ENCODE assay signal across 19 cellular contexts in genomic region chr19:10935371-10936059, GRCh38. TPM values are rescaled to one million over a fixed set of nuclear protein-coding genes. Genes with fewer than 3 reads are reported as not detected.
DNase-seq lines count a peak whose midpoint lies in the region; ATAC-seq, FAIRE-seq and TF ChIP-seq lines count a peak whose summit lies in the region.
"Had no signal": no experiment of that assay in that cellular context is flagged by ENCODE, and none has a peak within 500 bp of the region (broad histone marks: within the 10 kb centered on the region; RNA-seq: fewer than 3 reads in every experiment).

No MANE protein-coding gene starts in this region.

- no peak overlapping the region for H2BK15ac ChIP-seq in H9 (ENCODE audit: low read depth, low read length)

- H3K27me3 ChIP-seq in H9 (ENCODE audit: insufficient read depth, low read length) (no peaks in the 10 kb centered on the region), astrocyte (ENCODE audit: insufficient read depth, low read length) (no peaks in the 10 kb centered on the region)

- no peak overlapping the region for H3K14ac ChIP-seq in H9 (ENCODE audit: insufficient read depth, low read length)

- no peak overlapping the region for H2AFZ ChIP-seq in H9 (ENCODE audit: low read length)
- H2AFZ ChIP-seq in astrocyte (ENCODE audit: low read depth, low read length): no peak overlapping the region

- no peak overlapping the region for H3K18ac ChIP-seq in H9 (ENCODE audit: insufficient read length, low read depth, low read length)

- H3K36me3 Mint-ChIP-seq in H9 (ENCODE audit: insufficient read depth in 1 of 3, low read depth in 3 of 3) (peaks cover 0 to 10% (median 8%) of the 10 kb centered on the region in 3 experiments; a peak in 4 of 7 replicates), astrocyte (ENCODE audit: low read depth, unreplicated experiment) (no peaks in the 10 kb centered on the region), osteocyte (ENCODE audit: unreplicated experiment) (peaks cover 1% of the 10 kb centered on the region)

- intact Hi-C loops in left colon (cut with DNase I, micrococcal nuclease): no loop called here

- H3K79me2 ChIP-seq in H9 (ENCODE audit: insufficient read depth, low read length) (no peaks in the 10 kb centered on the region), astrocyte (ENCODE audit: insufficient read depth, low read length) (peaks cover 19% of the 10 kb centered on the region)

- no peak overlapping the region for H2BK5ac ChIP-seq in H9 (ENCODE audit: insufficient read length, low read length)

- TF ChIP-seq CTCF in H9 (conservative IDR thresholded peaks at IDR 0.05): no peak
- no peak for TF ChIP-seq CTCF in astrocyte (IDR thresholded peaks at IDR 0.05; ENCODE audit: insufficient read depth, low read depth, low read length)
- TF ChIP-seq CTCF in osteocyte (IDR thresholded peaks at IDR 0.05): no peak
- no peak for TF ChIP-seq CTCF in D721Med (IDR thresholded peaks at IDR 0.05; ENCODE audit: insufficient read depth, missing control alignments)

- H3K27me3 Mint-ChIP-seq in H9 (ENCODE audit: low read depth) (no peaks in the 10 kb centered on the region), astrocyte (ENCODE audit: low read depth, unreplicated experiment) (no peaks in the 10 kb centered on the region), osteocyte (ENCODE audit: unreplicated experiment) (no peaks in the 10 kb centered on the region)

- H3K4me3 Mint-ChIP-seq in H9 (peak overlapping the region in 1 of 2 experiments; percentile 60; a peak in 2 of 5 replicates), astrocyte (ENCODE audit: unreplicated experiment) (peak overlapping the region; percentile 62), osteocyte (ENCODE audit: unreplicated experiment) (no peak overlapping the region)
- H3K4me3 Mint-ChIP-seq: CD14-positive monocyte had no signal

- H3K9ac ChIP-seq in H9 (ENCODE audit: extremely low read depth, insufficient read length, low read length) (no peak overlapping the region), astrocyte (ENCODE audit: low read length) (no peak overlapping the region)

- H2BK20ac ChIP-seq in H9 (ENCODE audit: low read depth, low read length, poor library complexity, severe bottlenecking): no peak overlapping the region

- no peaks in the 10 kb centered on the region for H3K9me3 ChIP-seq in H9 (ENCODE audit: control insufficient read depth, low read depth, low read length)
- H3K9me3 ChIP-seq in astrocyte (ENCODE audit: insufficient read depth, low read depth, low read length): no peaks in the 10 kb centered on the region

- H3K4me2 ChIP-seq in H9 (ENCODE audit: insufficient read depth, insufficient read length, low read length) (no peak overlapping the region), astrocyte (ENCODE audit: low read length) (no peak overlapping the region)

- no peak overlapping the region for H4K91ac ChIP-seq in H9 (ENCODE audit: insufficient read length, low read depth, low read length)

- no peaks in the 10 kb centered on the region for H4K20me1 ChIP-seq in H9 (ENCODE audit: control insufficient read depth, insufficient read depth, insufficient read length)
- peaks cover 19% of the 10 kb centered on the region for H4K20me1 ChIP-seq in astrocyte (ENCODE audit: insufficient read depth, low read length)

- no peak overlapping the region for H3K23ac ChIP-seq in H9 (ENCODE audit: insufficient read length, low read depth, low read length)

- no CpG with 5 or more reads among the region's 9 CpGs for WGBS in H9 (ENCODE audit: extremely low coverage, insufficient read length, low lambda C conversion rate)

- H4K5ac ChIP-seq in H9 (ENCODE audit: insufficient read length, low read depth, low read length): no peak overlapping the region

- no peak overlapping the region for H2AK5ac ChIP-seq in H9 (ENCODE audit: insufficient read length, low read length)

- no peak overlapping the region for H3K56ac ChIP-seq in H9 (ENCODE audit: insufficient read length, low read depth, low read length)

- H3K27ac ChIP-seq in H9 (ENCODE audit: insufficient read length, low read depth, low read length) (no peak overlapping the region), astrocyte (ENCODE audit: low read depth, low read length) (no peak overlapping the region)

- ATAC-seq in GM21576 (IDR thresholded peaks at IDR 0.05; ENCODE audit: unreplicated experiment): no peak
- no peak for ATAC-seq in left colon
- ATAC-seq: PC-3 had no signal

- peaks cover 4% of the 10 kb centered on the region for H3K36me3 ChIP-seq in astrocyte (ENCODE audit: insufficient read depth, low read length)

- H3K4ac ChIP-seq in H9 (ENCODE audit: low read depth, low read length): no peak overlapping the region

- H4K8ac ChIP-seq in H9 (replicated peaks; ENCODE audit: insufficient read length, low read depth, low read length): no peak overlapping the region

- no peaks in the 10 kb centered on the region for H3K23me2 ChIP-seq in H9 (ENCODE audit: insufficient read length, low read depth, low read length, poor library complexity, severe bottlenecking)

- no peak overlapping the region for H2BK120ac ChIP-seq in H9 (ENCODE audit: low read depth, low read length, poor library complexity, severe bottlenecking)

- DNase-seq in H9: no peak
- DNase-seq in OCI-M2 (lab: John Stamatoyannopoulos, UW; ENCODE audit: unreplicated experiment): peak; percentile 100
- DNase-seq in astrocyte (ENCODE audit: low read depth): no peak
- DNase-seq in osteocyte (ENCODE audit: extremely low spot score, unreplicated experiment): no peak
- no peak for DNase-seq in D721Med (ENCODE audit: insufficient read length, low spot score)
- no peak for DNase-seq in left colon
- DNase-seq: AML-193, H7, KBM-7, NCI-H1694 treated with DMSO at 0.1 percent for 48 hours, NCI-H2107, NCI-H2227 treated with DMSO at 0.1 percent for 48 hours, NCI-H510A treated with DMSO at 0.1 percent for 48 hours, NCI-H774, PC-3, RPMI8226 had no signal

- H2BK12ac ChIP-seq in H9 (ENCODE audit: insufficient read length, low read depth, low read length): no peak overlapping the region

- no peaks in the 10 kb centered on the region for H3K9me3 Mint-ChIP-seq in H9
- no peaks in the 10 kb centered on the region for H3K9me3 Mint-ChIP-seq in astrocyte (ENCODE audit: unreplicated experiment)
- H3K9me3 Mint-ChIP-seq in osteocyte (ENCODE audit: unreplicated experiment): no peaks in the 10 kb centered on the region

- no peak for FAIRE-seq in astrocyte (lab: Jason Lieb, UNC)
- no peak for FAIRE-seq in D721Med (lab: Jason Lieb, UNC)
- FAIRE-seq: G401.6 had no signal

- H3K27ac Mint-ChIP-seq in H9 (peak overlapping the region in 2 of 3 experiments; percentile 41 to 61; a peak in 4 of 7 replicates), astrocyte (ENCODE audit: unreplicated experiment) (peak overlapping the region; percentile 78), osteocyte (ENCODE audit: unreplicated experiment) (peak overlapping the region; percentile 34)

- H3K4me1 ChIP-seq in H9 (ENCODE audit: insufficient read depth, low read length) (no peaks in the 10 kb centered on the region; the same call in 1 of the 2 replicates), astrocyte (ENCODE audit: insufficient read depth, low read length) (peaks cover 5% of the 10 kb centered on the region)

- H3K4me3 ChIP-seq in astrocyte (ENCODE audit: insufficient read depth, low read depth, low read length): no peak overlapping the region

- H3T11ph ChIP-seq in H9 (ENCODE audit: low read length): no peak overlapping the region

- H3K4me1 Mint-ChIP-seq in H9: peaks cover 3 to 4% of the 10 kb centered on the region in 2 experiments; a peak in 2 of 4 replicates
- no peaks in the 10 kb centered on the region for H3K4me1 Mint-ChIP-seq in astrocyte (ENCODE audit: low read depth, unreplicated experiment)
- peaks cover 10% of the 10 kb centered on the region for H3K4me1 Mint-ChIP-seq in osteocyte (ENCODE audit: unreplicated experiment)

- no peaks in the 10 kb centered on the region for H3K79me1 ChIP-seq in H9 (ENCODE audit: insufficient read depth, low read depth, low read length, poor library complexity, severe bottlenecking)

RNA-seq across cellular contexts. Expression of gene TIMM29, which starts 6.9 kb away (rescaled TPM):
- total RNA-seq in H9 (2021): 23.4 and 26.8 TPM in 2 replicates
- 28.9 and 31.7 TPM in 2 replicates for total RNA-seq in astrocyte
- 25.7 and 25.8 TPM in 2 replicates for total RNA-seq in osteocyte
- 10 to 100 TPM; 23.0 to 24.6 TPM for total RNA-seq in left colon

RNA-seq across cellular contexts. Expression of gene YIPF2, which starts 7.1 kb away (rescaled TPM):
- total RNA-seq in H9 (2021) (58.2 and 60.2 TPM in 2 replicates), astrocyte (69.5 and 76.7 TPM in 2 replicates), osteocyte (68.4 and 79.5 TPM in 2 replicates), left colon (10 to 100 TPM; 57.8 to 64.8 TPM)

RNA-seq across cellular contexts. Expression of gene SMARCA4, which starts 25.3 kb away (rescaled TPM):
- total RNA-seq in H9 (2021): 245 and 261 TPM in 2 replicates
- 137 and 159 TPM in 2 replicates for total RNA-seq in astrocyte
- total RNA-seq in osteocyte: 130 and 131 TPM in 2 replicates
- total RNA-seq in left colon: 10 to 100 TPM; 68.7 to 98.6 TPM
